Comparison of ENCODE assay signal across 2 cellular contexts in genomic region chr19:47406711-47407416, GRCh38.
TF ChIP-seq lines count a peak whose summit lies in the region.

No MANE protein-coding gene starts in this region.

TF ChIP-seq in IMR-90, 13 proteins besides CTCF, POLR2A, EP300 and RAD21:
- no peak for TF ChIP-seq ELK1 (IDR thresholded peaks at IDR 0.05; ENCODE audit: borderline replicate concordance, low read depth, low read length)
- no peak for TF ChIP-seq FOS (IDR thresholded peaks at IDR 0.05; ENCODE audit: low read depth, low read length)
- TF ChIP-seq BHLHE40 (IDR thresholded peaks at IDR 0.05; ENCODE audit: low read depth, low read length), result no peak
- no peak for TF ChIP-seq NFE2L2 (IDR thresholded peaks at IDR 0.05; ENCODE audit: low read depth, low read length)
- TF ChIP-seq CEBPB (IDR thresholded peaks at IDR 0.05; ENCODE audit: low read depth, low read length), result no peak
- no peak for TF ChIP-seq MXI1 (IDR thresholded peaks at IDR 0.05; ENCODE audit: borderline replicate concordance, low read depth, low read length)
- TF ChIP-seq MAZ (IDR thresholded peaks at IDR 0.05; ENCODE audit: borderline replicate concordance, low read depth, low read length), result no peak
- no peak for TF ChIP-seq CHD1 (IDR thresholded peaks at IDR 0.05; ENCODE audit: low read depth, low read length)
- TF ChIP-seq MAFK (IDR thresholded peaks at IDR 0.05; ENCODE audit: low read depth, low read length), result no peak
- no peak for TF ChIP-seq USF2 (IDR thresholded peaks at IDR 0.05; ENCODE audit: low read depth, low read length)
- TF ChIP-seq RCOR1 (IDR thresholded peaks at IDR 0.05; ENCODE audit: insufficient replicate concordance, low read length), result no peak
- no peak for TF ChIP-seq RFX5 (IDR thresholded peaks at IDR 0.05; ENCODE audit: low read depth, low read length)
- no peak for TF ChIP-seq SMC3 (IDR thresholded peaks at IDR 0.05; ENCODE audit: low read depth, low read length)

TF ChIP-seq in H1, 55 proteins besides CTCF, POLR2A, EP300 and RAD21:
- TF ChIP-seq CHD2 (IDR thresholded peaks at IDR 0.05; ENCODE audit: low read length) (no peak), RBBP5 (IDR thresholded peaks at IDR 0.05; ENCODE audit: borderline replicate concordance, low read depth, low read length) (no peak), TAF1 (IDR thresholded peaks at IDR 0.05; ENCODE audit: low read depth, low read length) (no peak), SUZ12 (IDR thresholded peaks at IDR 0.05; ENCODE audit: low read length) (no peak), KDM1A (IDR thresholded peaks at IDR 0.05; ENCODE audit: borderline replicate concordance, low read length) (no peak), BCL11A (IDR thresholded peaks at IDR 0.05; ENCODE audit: low read depth in 2 of 2, low read length in 2 of 2) (no peak), USF2 (IDR thresholded peaks at IDR 0.05; ENCODE audit: low read length) (no peak), CBX5 (IDR thresholded peaks at IDR 0.05; ENCODE audit: low read depth, low read length) (no peak), ASH2L (IDR thresholded peaks at IDR 0.05; ENCODE audit: low read length) (peak; percentile 32), TCF12 (IDR thresholded peaks at IDR 0.05; ENCODE audit: low read depth, low read length) (no peak), MAFK (IDR thresholded peaks at IDR 0.05; ENCODE audit: low read depth, low read length) (no peak), MAX (IDR thresholded peaks at IDR 0.05) (peak; percentile 53; the same call in 1 of the 2 replicates), ATF2 (IDR thresholded peaks at IDR 0.05; ENCODE audit: low read length) (no peak), CREB1 (IDR thresholded peaks at IDR 0.05) (no peak), HDAC6 (IDR thresholded peaks at IDR 0.05; ENCODE audit: low read depth, low read length) (no peak), TAF7 (optimal IDR thresholded peaks at IDR 0.05; ENCODE audit: borderline replicate concordance, low read depth, low read length) (no peak), RNF2 (IDR thresholded peaks at IDR 0.05; ENCODE audit: borderline replicate concordance, low read depth, low read length, missing control alignments, poor library complexity, severe bottlenecking) (no peak), CEBPB (IDR thresholded peaks at IDR 0.05; ENCODE audit: low read depth, low read length) (no peak), HDAC2 (IDR thresholded peaks at IDR 0.05; ENCODE audit: borderline replicate concordance in 1 of 2, low read depth in 2 of 2, low read length in 2 of 2) (peak in 1 of 2 experiments; percentile 73; a peak in 1 of 4 replicates), SIN3A (conservative IDR thresholded peaks at IDR 0.05 in 1 of 2, IDR thresholded peaks at IDR 0.05 in 1 of 2; ENCODE audit: low read depth in 1 of 2, low read length in 2 of 2) (peak; percentile 89 to 96; a peak in 3 of 4 replicates), SP2 (IDR thresholded peaks at IDR 0.05; ENCODE audit: low read length) (no peak), SIX5 (IDR thresholded peaks at IDR 0.05; ENCODE audit: low read depth, low read length) (no peak), TBP (IDR thresholded peaks at IDR 0.05; ENCODE audit: low read depth, low read length) (no peak), POLR2AphosphoS5 (IDR thresholded peaks at IDR 0.05; ENCODE audit: low read depth, low read length) (no peak), SP1 (IDR thresholded peaks at IDR 0.05; ENCODE audit: low read depth, low read length) (no peak), GABPA (IDR thresholded peaks at IDR 0.05; ENCODE audit: borderline replicate concordance, insufficient read depth, low read length) (peak; percentile 79; the same call in 1 of the 2 replicates), SIRT6 (IDR thresholded peaks at IDR 0.05; ENCODE audit: low read length) (no peak)
TF ChIP-seq in H1: peak in this region for 5.
